1 cellular context compared by ENCODE assay signal in the genomic region with DNA sequence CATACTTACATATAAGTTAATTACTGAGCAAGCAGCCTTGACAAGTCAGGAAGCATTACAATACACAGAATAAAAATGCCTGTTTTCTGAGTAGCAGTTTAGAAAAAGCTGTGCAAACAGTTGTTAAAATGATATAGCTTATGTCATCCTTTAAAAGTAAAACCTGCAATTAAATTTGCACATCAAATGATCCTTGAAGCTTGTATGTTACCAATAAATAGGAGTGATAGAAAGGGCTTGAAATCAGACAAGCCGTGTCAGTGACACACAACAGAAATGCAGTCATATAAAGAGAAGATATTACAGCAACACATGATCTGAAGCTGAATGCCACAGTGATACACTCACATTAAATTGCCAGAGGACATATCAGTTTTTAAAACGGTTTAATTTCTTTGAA.
A peak's percentile ranks its signal among the peaks of the same experiment; 100 is the strongest.
TF ChIP-seq lines count a peak whose summit lies in the region.

No MANE protein-coding gene starts in this region.

TF ChIP-seq in HEK293, 187 proteins besides CTCF, POLR2A, EP300 and RAD21 (continued from another document and continues in another):
- no peak for TF ChIP-seq ZNF837 (tag by site-specific recombination; IDR thresholded peaks at IDR 0.05)
- TF ChIP-seq ZBTB8A (tag by site-specific recombination; IDR thresholded peaks at IDR 0.05): no peak
- TF ChIP-seq, protein P1, sequence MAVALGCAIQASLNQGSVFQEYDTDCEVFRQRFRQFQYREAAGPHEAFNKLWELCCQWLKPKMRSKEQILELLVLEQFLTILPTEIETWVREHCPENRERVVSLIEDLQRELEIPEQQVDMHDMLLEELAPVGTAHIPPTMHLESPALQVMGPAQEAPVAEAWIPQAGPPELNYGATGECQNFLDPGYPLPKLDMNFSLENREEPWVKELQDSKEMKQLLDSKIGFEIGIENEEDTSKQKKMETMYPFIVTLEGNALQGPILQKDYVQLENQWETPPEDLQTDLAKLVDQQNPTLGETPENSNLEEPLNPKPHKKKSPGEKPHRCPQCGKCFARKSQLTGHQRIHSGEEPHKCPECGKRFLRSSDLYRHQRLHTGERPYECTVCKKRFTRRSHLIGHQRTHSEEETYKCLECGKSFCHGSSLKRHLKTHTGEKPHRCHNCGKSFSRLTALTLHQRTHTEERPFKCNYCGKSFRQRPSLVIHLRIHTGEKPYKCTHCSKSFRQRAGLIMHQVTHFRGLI (tag by site-specific recombination; IDR thresholded peaks at IDR 0.05): no peak
- TF ChIP-seq, protein P2, sequence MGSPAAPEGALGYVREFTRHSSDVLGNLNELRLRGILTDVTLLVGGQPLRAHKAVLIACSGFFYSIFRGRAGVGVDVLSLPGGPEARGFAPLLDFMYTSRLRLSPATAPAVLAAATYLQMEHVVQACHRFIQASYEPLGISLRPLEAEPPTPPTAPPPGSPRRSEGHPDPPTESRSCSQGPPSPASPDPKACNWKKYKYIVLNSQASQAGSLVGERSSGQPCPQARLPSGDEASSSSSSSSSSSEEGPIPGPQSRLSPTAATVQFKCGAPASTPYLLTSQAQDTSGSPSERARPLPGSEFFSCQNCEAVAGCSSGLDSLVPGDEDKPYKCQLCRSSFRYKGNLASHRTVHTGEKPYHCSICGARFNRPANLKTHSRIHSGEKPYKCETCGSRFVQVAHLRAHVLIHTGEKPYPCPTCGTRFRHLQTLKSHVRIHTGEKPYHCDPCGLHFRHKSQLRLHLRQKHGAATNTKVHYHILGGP (tag by site-specific recombination; IDR thresholded peaks at IDR 0.05): no peak
- TF ChIP-seq ZNF843 (tag by site-specific recombination; IDR thresholded peaks at IDR 0.05): peak; percentile 74
- no peak for TF ChIP-seq ZBTB20 (tag by site-specific recombination; IDR thresholded peaks at IDR 0.05)
- no peak for TF ChIP-seq ZNF16 (tag by site-specific recombination; IDR thresholded peaks at IDR 0.05; ENCODE audit: low read depth)
- TF ChIP-seq PRDM1 (tag by site-specific recombination; IDR thresholded peaks at IDR 0.05): no peak
- no peak for TF ChIP-seq KLF16 (tag by site-specific recombination; IDR thresholded peaks at IDR 0.05)
- TF ChIP-seq WT1 (tag by site-specific recombination; IDR thresholded peaks at IDR 0.05): no peak
- no peak for TF ChIP-seq ZNF510 (tag by site-specific recombination; IDR thresholded peaks at IDR 0.05; ENCODE audit: insufficient replicate concordance)
- no peak for TF ChIP-seq ZNF211 (tag by site-specific recombination; IDR thresholded peaks at IDR 0.05; ENCODE audit: low read depth)
- peak; percentile 34; the same call in 1 of the 2 replicates for TF ChIP-seq ZNF366 (tag by site-specific recombination; conservative IDR thresholded peaks at IDR 0.05)
- TF ChIP-seq, protein P3, sequence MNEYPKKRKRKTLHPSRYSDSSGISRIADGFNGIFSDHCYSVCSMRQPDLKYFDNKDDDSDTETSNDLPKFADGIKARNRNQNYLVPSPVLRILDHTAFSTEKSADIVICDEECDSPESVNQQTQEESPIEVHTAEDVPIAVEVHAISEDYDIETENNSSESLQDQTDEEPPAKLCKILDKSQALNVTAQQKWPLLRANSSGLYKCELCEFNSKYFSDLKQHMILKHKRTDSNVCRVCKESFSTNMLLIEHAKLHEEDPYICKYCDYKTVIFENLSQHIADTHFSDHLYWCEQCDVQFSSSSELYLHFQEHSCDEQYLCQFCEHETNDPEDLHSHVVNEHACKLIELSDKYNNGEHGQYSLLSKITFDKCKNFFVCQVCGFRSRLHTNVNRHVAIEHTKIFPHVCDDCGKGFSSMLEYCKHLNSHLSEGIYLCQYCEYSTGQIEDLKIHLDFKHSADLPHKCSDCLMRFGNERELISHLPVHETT (tag by site-specific recombination; IDR thresholded peaks at IDR 0.05): no peak
- TF ChIP-seq, protein P4, sequence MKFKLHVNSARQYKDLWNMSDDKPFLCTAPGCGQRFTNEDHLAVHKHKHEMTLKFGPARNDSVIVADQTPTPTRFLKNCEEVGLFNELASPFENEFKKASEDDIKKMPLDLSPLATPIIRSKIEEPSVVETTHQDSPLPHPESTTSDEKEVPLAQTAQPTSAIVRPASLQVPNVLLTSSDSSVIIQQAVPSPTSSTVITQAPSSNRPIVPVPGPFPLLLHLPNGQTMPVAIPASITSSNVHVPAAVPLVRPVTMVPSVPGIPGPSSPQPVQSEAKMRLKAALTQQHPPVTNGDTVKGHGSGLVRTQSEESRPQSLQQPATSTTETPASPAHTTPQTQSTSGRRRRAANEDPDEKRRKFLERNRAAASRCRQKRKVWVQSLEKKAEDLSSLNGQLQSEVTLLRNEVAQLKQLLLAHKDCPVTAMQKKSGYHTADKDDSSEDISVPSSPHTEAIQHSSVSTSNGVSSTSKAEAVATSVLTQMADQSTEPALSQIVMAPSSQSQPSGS (tag by site-specific recombination; IDR thresholded peaks at IDR 0.05; ENCODE audit: low read depth): no peak
- TF ChIP-seq ZNF133 (tag by site-specific recombination; IDR thresholded peaks at IDR 0.05): no peak
- TF ChIP-seq, protein P5, sequence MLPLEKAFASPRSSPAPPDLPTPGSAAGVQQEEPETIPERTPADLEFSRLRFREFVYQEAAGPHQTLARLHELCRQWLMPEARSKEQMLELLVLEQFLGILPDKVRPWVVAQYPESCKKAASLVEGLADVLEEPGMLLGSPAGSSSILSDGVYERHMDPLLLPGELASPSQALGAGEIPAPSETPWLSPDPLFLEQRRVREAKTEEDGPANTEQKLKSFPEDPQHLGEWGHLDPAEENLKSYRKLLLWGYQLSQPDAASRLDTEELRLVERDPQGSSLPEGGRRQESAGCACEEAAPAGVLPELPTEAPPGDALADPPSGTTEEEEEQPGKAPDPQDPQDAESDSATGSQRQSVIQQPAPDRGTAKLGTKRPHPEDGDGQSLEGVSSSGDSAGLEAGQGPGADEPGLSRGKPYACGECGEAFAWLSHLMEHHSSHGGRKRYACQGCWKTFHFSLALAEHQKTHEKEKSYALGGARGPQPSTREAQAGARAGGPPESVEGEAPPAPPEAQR (tag by site-specific recombination; IDR thresholded peaks at IDR 0.05): no peak
- TF ChIP-seq, protein P6, sequence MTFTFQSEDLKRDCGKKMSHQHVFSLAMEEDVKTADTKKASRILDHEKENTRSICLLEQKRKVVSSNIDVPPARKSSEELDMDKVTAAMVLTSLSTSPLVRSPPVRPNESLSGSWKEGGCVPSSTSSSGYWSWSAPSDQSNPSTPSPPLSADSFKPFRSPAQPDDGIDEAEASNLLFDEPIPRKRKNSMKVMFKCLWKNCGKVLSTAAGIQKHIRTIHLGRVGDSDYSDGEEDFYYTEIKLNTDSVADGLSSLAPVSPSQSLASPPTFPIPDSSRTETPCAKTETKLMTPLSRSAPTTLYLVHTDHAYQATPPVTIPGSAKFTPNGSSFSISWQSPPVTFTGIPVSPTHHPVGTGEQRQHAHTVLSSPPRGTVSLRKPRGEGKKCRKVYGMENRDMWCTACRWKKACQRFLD (tag by site-specific recombination; IDR thresholded peaks at IDR 0.05): no peak
- no peak for TF ChIP-seq ZIC2 (tag by site-specific recombination; IDR thresholded peaks at IDR 0.05)
- TF ChIP-seq, protein P7, sequence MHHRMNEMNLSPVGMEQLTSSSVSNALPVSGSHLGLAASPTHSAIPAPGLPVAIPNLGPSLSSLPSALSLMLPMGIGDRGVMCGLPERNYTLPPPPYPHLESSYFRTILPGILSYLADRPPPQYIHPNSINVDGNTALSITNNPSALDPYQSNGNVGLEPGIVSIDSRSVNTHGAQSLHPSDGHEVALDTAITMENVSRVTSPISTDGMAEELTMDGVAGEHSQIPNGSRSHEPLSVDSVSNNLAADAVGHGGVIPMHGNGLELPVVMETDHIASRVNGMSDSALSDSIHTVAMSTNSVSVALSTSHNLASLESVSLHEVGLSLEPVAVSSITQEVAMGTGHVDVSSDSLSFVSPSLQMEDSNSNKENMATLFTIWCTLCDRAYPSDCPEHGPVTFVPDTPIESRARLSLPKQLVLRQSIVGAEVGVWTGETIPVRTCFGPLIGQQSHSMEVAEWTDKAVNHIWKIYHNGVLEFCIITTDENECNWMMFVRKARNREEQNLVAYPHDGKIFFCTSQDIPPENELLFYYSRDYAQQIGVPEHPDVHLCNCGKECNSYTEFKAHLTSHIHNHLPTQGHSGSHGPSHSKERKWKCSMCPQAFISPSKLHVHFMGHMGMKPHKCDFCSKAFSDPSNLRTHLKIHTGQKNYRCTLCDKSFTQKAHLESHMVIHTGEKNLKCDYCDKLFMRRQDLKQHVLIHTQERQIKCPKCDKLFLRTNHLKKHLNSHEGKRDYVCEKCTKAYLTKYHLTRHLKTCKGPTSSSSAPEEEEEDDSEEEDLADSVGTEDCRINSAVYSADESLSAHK (tag by site-specific recombination; IDR thresholded peaks at IDR 0.05): no peak
- TF ChIP-seq, protein P8, sequence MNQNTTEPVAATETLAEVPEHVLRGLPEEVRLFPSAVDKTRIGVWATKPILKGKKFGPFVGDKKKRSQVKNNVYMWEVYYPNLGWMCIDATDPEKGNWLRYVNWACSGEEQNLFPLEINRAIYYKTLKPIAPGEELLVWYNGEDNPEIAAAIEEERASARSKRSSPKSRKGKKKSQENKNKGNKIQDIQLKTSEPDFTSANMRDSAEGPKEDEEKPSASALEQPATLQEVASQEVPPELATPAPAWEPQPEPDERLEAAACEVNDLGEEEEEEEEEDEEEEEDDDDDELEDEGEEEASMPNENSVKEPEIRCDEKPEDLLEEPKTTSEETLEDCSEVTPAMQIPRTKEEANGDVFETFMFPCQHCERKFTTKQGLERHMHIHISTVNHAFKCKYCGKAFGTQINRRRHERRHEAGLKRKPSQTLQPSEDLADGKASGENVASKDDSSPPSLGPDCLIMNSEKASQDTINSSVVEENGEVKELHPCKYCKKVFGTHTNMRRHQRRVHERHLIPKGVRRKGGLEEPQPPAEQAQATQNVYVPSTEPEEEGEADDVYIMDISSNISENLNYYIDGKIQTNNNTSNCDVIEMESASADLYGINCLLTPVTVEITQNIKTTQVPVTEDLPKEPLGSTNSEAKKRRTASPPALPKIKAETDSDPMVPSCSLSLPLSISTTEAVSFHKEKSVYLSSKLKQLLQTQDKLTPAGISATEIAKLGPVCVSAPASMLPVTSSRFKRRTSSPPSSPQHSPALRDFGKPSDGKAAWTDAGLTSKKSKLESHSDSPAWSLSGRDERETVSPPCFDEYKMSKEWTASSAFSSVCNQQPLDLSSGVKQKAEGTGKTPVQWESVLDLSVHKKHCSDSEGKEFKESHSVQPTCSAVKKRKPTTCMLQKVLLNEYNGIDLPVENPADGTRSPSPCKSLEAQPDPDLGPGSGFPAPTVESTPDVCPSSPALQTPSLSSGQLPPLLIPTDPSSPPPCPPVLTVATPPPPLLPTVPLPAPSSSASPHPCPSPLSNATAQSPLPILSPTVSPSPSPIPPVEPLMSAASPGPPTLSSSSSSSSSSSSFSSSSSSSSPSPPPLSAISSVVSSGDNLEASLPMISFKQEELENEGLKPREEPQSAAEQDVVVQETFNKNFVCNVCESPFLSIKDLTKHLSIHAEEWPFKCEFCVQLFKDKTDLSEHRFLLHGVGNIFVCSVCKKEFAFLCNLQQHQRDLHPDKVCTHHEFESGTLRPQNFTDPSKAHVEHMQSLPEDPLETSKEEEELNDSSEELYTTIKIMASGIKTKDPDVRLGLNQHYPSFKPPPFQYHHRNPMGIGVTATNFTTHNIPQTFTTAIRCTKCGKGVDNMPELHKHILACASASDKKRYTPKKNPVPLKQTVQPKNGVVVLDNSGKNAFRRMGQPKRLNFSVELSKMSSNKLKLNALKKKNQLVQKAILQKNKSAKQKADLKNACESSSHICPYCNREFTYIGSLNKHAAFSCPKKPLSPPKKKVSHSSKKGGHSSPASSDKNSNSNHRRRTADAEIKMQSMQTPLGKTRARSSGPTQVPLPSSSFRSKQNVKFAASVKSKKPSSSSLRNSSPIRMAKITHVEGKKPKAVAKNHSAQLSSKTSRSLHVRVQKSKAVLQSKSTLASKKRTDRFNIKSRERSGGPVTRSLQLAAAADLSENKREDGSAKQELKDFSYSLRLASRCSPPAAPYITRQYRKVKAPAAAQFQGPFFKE (tag by site-specific recombination; IDR thresholded peaks at IDR 0.05; ENCODE audit: borderline replicate concordance): no peak
- TF ChIP-seq FEZF1 (tag by site-specific recombination; IDR thresholded peaks at IDR 0.05): no peak
- TF ChIP-seq YY2 (tag by site-specific recombination; IDR thresholded peaks at IDR 0.05): no peak
- no peak for TF ChIP-seq ZNF670 (tag by site-specific recombination; IDR thresholded peaks at IDR 0.05; ENCODE audit: low read depth)
- TF ChIP-seq ZNF658 (tag by site-specific recombination; IDR thresholded peaks at IDR 0.05): no peak
- TF ChIP-seq, protein P9, sequence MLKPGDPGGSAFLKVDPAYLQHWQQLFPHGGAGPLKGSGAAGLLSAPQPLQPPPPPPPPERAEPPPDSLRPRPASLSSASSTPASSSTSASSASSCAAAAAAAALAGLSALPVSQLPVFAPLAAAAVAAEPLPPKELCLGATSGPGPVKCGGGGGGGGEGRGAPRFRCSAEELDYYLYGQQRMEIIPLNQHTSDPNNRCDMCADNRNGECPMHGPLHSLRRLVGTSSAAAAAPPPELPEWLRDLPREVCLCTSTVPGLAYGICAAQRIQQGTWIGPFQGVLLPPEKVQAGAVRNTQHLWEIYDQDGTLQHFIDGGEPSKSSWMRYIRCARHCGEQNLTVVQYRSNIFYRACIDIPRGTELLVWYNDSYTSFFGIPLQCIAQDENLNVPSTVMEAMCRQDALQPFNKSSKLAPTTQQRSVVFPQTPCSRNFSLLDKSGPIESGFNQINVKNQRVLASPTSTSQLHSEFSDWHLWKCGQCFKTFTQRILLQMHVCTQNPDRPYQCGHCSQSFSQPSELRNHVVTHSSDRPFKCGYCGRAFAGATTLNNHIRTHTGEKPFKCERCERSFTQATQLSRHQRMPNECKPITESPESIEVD (tag by site-specific recombination; IDR thresholded peaks at IDR 0.05): peak; percentile 58
- TF ChIP-seq ZNF391 (tag by site-specific recombination; IDR thresholded peaks at IDR 0.05; ENCODE audit: borderline replicate concordance, low read depth): no peak
- no peak for TF ChIP-seq ZNF785 (tag by site-specific recombination; IDR thresholded peaks at IDR 0.05)
- no peak for TF ChIP-seq MYNN (tag by site-specific recombination; IDR thresholded peaks at IDR 0.05; ENCODE audit: borderline replicate concordance)
- no peak for TF ChIP-seq ZNF175 (tag by site-specific recombination; IDR thresholded peaks at IDR 0.05)
- TF ChIP-seq ZNF214 (tag by site-specific recombination; IDR thresholded peaks at IDR 0.05; ENCODE audit: borderline replicate concordance): no peak
- no peak for TF ChIP-seq ZNF138 (tag by site-specific recombination; IDR thresholded peaks at IDR 0.05; ENCODE audit: borderline replicate concordance)
- TF ChIP-seq ZNF350 (tag by site-specific recombination; IDR thresholded peaks at IDR 0.05): no peak
- TF ChIP-seq, protein P10, sequence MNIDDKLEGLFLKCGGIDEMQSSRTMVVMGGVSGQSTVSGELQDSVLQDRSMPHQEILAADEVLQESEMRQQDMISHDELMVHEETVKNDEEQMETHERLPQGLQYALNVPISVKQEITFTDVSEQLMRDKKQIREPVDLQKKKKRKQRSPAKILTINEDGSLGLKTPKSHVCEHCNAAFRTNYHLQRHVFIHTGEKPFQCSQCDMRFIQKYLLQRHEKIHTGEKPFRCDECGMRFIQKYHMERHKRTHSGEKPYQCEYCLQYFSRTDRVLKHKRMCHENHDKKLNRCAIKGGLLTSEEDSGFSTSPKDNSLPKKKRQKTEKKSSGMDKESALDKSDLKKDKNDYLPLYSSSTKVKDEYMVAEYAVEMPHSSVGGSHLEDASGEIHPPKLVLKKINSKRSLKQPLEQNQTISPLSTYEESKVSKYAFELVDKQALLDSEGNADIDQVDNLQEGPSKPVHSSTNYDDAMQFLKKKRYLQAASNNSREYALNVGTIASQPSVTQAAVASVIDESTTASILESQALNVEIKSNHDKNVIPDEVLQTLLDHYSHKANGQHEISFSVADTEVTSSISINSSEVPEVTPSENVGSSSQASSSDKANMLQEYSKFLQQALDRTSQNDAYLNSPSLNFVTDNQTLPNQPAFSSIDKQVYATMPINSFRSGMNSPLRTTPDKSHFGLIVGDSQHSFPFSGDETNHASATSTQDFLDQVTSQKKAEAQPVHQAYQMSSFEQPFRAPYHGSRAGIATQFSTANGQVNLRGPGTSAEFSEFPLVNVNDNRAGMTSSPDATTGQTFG (tag by site-specific recombination; IDR thresholded peaks at IDR 0.05; ENCODE audit: borderline replicate concordance): no peak
- TF ChIP-seq ZNF626 (tag by site-specific recombination; IDR thresholded peaks at IDR 0.05): no peak
